ENCODE assay signal across 29 cellular contexts in the genomic region with DNA sequence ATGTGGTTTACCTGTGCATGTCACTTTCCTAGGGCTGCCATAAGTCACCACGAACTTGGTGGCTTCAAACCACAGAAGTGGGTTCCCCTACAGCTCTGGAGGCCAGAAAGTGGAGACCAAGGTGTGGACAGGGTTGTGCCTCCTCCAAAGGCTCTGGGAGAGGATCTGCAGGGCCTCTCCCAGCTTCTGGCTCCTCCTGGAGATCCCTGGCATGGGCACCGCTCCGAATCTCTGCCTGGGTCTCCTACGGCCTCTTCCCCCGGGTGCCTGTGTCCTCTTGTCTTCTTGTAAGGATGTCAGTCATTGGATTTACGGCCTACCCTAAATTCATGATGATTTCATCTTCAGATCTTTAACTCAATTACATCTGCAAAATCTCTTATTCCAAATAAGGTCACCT. TPM values are rescaled to one million over a fixed set of nuclear protein-coding genes. Genes with fewer than 3 reads are reported as not detected.
A peak's percentile ranks its signal among the peaks of the same experiment; 100 is the strongest.
DNase-seq lines count a peak whose midpoint lies in the region; ATAC-seq and TF ChIP-seq lines count a peak whose summit lies in the region.
"Had no signal": no experiment of that assay in that cellular context is flagged by ENCODE, and none has a peak within 500 bp of the region (broad histone marks: within the 10 kb centered on the region; RNA-seq: fewer than 3 reads in every experiment).

No MANE protein-coding gene starts in this region.

- intact Hi-C loops in A673 (cut with micrococcal nuclease; ENCODE audit: unreplicated experiment): no loop called here

- H3K27me3 Mint-ChIP-seq in T-helper 1 cell treated with Interleukin-12 subunit alpha and Interleukin-12 subunit beta and Interleukin-4 antibody, amounts not matched to agents 30 μg/mL and 1 μg/mL, for 36 hours (ENCODE audit: low read depth): no peaks in the 10 kb centered on the region
- H3K27me3 Mint-ChIP-seq in activated naive CD8-positive, alpha-beta T cell treated with anti-CD3 and anti-CD28 coated beads, Interleukin-2, amount 10 ng/mL, durations not matched to agents 7 days and 5 days: no peaks in the 10 kb centered on the region
- peaks cover 3% of the 10 kb centered on the region for H3K27me3 Mint-ChIP-seq in nephron progenitor cell (ENCODE audit: low read depth, poor library complexity)
- H3K27me3 Mint-ChIP-seq: naive thymus-derived CD8-positive, alpha-beta T cell had no signal

- no peaks in the 10 kb centered on the region for H3K9me3 ChIP-seq in A673 (ENCODE audit: low read depth, low read length, poor library complexity, severe bottlenecking)
- H3K9me3 ChIP-seq: HAP-1, heart left ventricle, Peyer's patch, thyroid gland had no signal

- CTCF ChIA-PET in A673 (lab: Charles Lee): no interaction called here

- peak overlapping the region; percentile 33 for H3K27ac ChIP-seq in A673 (ENCODE audit: low read depth, low read length, poor library complexity, severe bottlenecking)
- H3K27ac ChIP-seq: 22Rv1, cardiac muscle cell, heart left ventricle, Peyer's patch, thyroid gland had no signal

- peaks cover 22% of the 10 kb centered on the region for H3K4me1 ChIP-seq in A673 (ENCODE audit: insufficient read depth, low read length, poor library complexity, severe bottlenecking)

- peaks cover 12% of the 10 kb centered on the region for H3K36me3 Mint-ChIP-seq in T-helper 1 cell treated with Interleukin-12 subunit alpha and Interleukin-12 subunit beta and Interleukin-4 antibody, amounts not matched to agents 30 μg/mL and 1 μg/mL, for 36 hours (ENCODE audit: low read depth)
- peaks cover 14% of the 10 kb centered on the region for H3K36me3 Mint-ChIP-seq in activated naive CD8-positive, alpha-beta T cell treated with anti-CD3 and anti-CD28 coated beads, Interleukin-2, amount 10 ng/mL, durations not matched to agents 7 days and 5 days
- H3K36me3 Mint-ChIP-seq in nephron progenitor cell (ENCODE audit: low read depth): peaks cover 21% of the 10 kb centered on the region

- H3K4me1 Mint-ChIP-seq in T-helper 1 cell treated with Interleukin-12 subunit alpha and Interleukin-12 subunit beta and Interleukin-4 antibody, amounts not matched to agents 30 μg/mL and 1 μg/mL, for 36 hours (ENCODE audit: low read depth): peaks cover 31% of the 10 kb centered on the region
- H3K4me1 Mint-ChIP-seq in activated naive CD8-positive, alpha-beta T cell treated with anti-CD3 and anti-CD28 coated beads, Interleukin-2, amount 10 ng/mL, durations not matched to agents 7 days and 5 days: peaks cover 37% of the 10 kb centered on the region
- peaks cover 51% of the 10 kb centered on the region for H3K4me1 Mint-ChIP-seq in nephron progenitor cell

- H3K27me3 ChIP-seq in A673 (replicated peaks; ENCODE audit: insufficient read depth, low read depth, low read length, poor library complexity): no peaks in the 10 kb centered on the region
- H3K27me3 ChIP-seq in H7 (ENCODE audit: control insufficient read depth, insufficient read depth, low read length): no peaks in the 10 kb centered on the region
- H3K27me3 ChIP-seq: cardiac muscle cell, heart left ventricle, Peyer's patch, thyroid gland had no signal

- H3K4me3 ChIP-seq in A673 (ENCODE audit: low read depth, low read length, poor library complexity, severe bottlenecking) (no peak overlapping the region), H7 (ENCODE audit: insufficient read depth, low read depth, low read length) (no peak overlapping the region)
- H3K4me3 ChIP-seq: cardiac muscle cell, HAP-1, heart left ventricle, Peyer's patch, thyroid gland had no signal

- BruUV-seq in A673 (replicated peaks; lab: Mats Ljungman, UMichigan): no TSS peak

- no peak for ATAC-seq in activated naive CD8-positive, alpha-beta T cell treated with anti-CD3 and anti-CD28 coated beads, Interleukin-2, amount 10 ng/mL, durations not matched to agents 7 days and 5 days (ENCODE audit: low read depth)
- no peak for ATAC-seq in esophagus mucosa
- ATAC-seq: heart left ventricle; left cardiac atrium; naive thymus-derived CD8-positive, alpha-beta T cell had no signal

- no peak for DNase-seq in T-helper 1 cell
- no peak for DNase-seq in A673 (ENCODE audit: low spot score)
- peak; percentile 41 for DNase-seq in activated naive CD8-positive, alpha-beta T cell treated with anti-CD3 and anti-CD28 coated beads, Interleukin-2, amount 10 ng/mL, durations not matched to agents 7 days and 5 days
- no peak for DNase-seq in nephron progenitor cell
- no peak for DNase-seq in H7
- DNase-seq in NCI-H2227 treated with DMSO at 0.1 percent for 48 hours (lab: John Stamatoyannopoulos, UW): no peak
- DNase-seq: activated effector memory CD4-positive, alpha-beta T cell treated with anti-CD3 and anti-CD28 coated beads, Interleukin-2, amount 50 U/mL, for 16 hours; amniotic stem cell; CD8-positive, alpha-beta memory T cell; DMS53; GDM1; heart left ventricle; left cardiac atrium; NCI-H1436; NCI-H524 treated with DMSO at 0.1 percent for 48 hours; stimulated activated CD4-positive, alpha-beta T cell treated with anti-CD3 and anti-CD28 coated beads, Interleukin-1b, Interleukin-23, amount 100 ng/mL, for 48 hours; thyroid gland had no signal

- POLR2A ChIA-PET in A673 (lab: Charles Lee; ENCODE audit: low non-redundant PET): no interaction called here
- POLR2A ChIA-PET in activated naive CD8-positive, alpha-beta T cell treated with anti-CD3 and anti-CD28 coated beads, Interleukin-2, amount 10 ng/mL, durations not matched to agents 7 days and 5 days (lab: Charles Lee): no interaction called here

- no peak for TF ChIP-seq CTCF in A673 (conservative IDR thresholded peaks at IDR 0.05; ENCODE audit: low read depth, low read length)
- no peak for TF ChIP-seq CTCF in nephron progenitor cell (IDR thresholded peaks at IDR 0.05)

- H3K27ac Mint-ChIP-seq in T-helper 1 cell treated with Interleukin-12 subunit alpha and Interleukin-12 subunit beta and Interleukin-4 antibody, amounts not matched to agents 30 μg/mL and 1 μg/mL, for 36 hours: no peak overlapping the region
- peak overlapping the region; percentile 97 for H3K27ac Mint-ChIP-seq in activated naive CD8-positive, alpha-beta T cell treated with anti-CD3 and anti-CD28 coated beads, Interleukin-2, amount 10 ng/mL, durations not matched to agents 7 days and 5 days
- peak overlapping the region; percentile 93 for H3K27ac Mint-ChIP-seq in nephron progenitor cell

- no peaks in the 10 kb centered on the region for H3K9me3 Mint-ChIP-seq in T-helper 1 cell treated with Interleukin-12 subunit alpha and Interleukin-12 subunit beta and Interleukin-4 antibody, amounts not matched to agents 30 μg/mL and 1 μg/mL, for 36 hours
- H3K9me3 Mint-ChIP-seq in activated naive CD8-positive, alpha-beta T cell treated with anti-CD3 and anti-CD28 coated beads, Interleukin-2, amount 10 ng/mL, durations not matched to agents 7 days and 5 days: no peaks in the 10 kb centered on the region
- no peaks in the 10 kb centered on the region for H3K9me3 Mint-ChIP-seq in nephron progenitor cell
- H3K9me3 Mint-ChIP-seq: IgD-negative memory B cell had no signal

- H3K36me3 ChIP-seq in A673 (ENCODE audit: insufficient read depth, low read length, poor library complexity, severe bottlenecking): peaks cover 8% of the 10 kb centered on the region
- H3K36me3 ChIP-seq in H7 (replicated peaks; ENCODE audit: control insufficient read depth, insufficient read depth, low read length): no peaks in the 10 kb centered on the region; the same call in none of the 2 replicates
- H3K36me3 ChIP-seq: cardiac muscle cell, Peyer's patch, thyroid gland had no signal

- H3K4me3 Mint-ChIP-seq in T-helper 1 cell treated with Interleukin-12 subunit alpha and Interleukin-12 subunit beta and Interleukin-4 antibody, amounts not matched to agents 30 μg/mL and 1 μg/mL, for 36 hours: peak overlapping the region; percentile 52
- peak overlapping the region; percentile 91 for H3K4me3 Mint-ChIP-seq in activated naive CD8-positive, alpha-beta T cell treated with anti-CD3 and anti-CD28 coated beads, Interleukin-2, amount 10 ng/mL, durations not matched to agents 7 days and 5 days
- peak overlapping the region; percentile 93 for H3K4me3 Mint-ChIP-seq in nephron progenitor cell

RNA-seq across cellular contexts. Expression of a gene that starts 2.5 kb away (rescaled TPM):
- total RNA-seq in A673 (2021) (642 and 651 TPM in 2 replicates), esophagus mucosa (280 TPM)
- 100 to 1,000 TPM; 740 to 773 TPM for total RNA-seq in activated naive CD8-positive, alpha-beta T cell treated with anti-CD3 and anti-CD28 coated beads, Interleukin-2, amount 10 ng/mL, durations not matched to agents 7 days and 5 days
- 69.0 and 96.1 TPM in 2 replicates for total RNA-seq in H7 (2014; rRNA removed; shearing (Covaris generic))

RNA-seq across cellular contexts. Expression of a gene that starts 27.1 kb away (rescaled TPM):
- 188 and 206 TPM in 2 replicates for total RNA-seq in A673 (2021)
- total RNA-seq in activated naive CD8-positive, alpha-beta T cell treated with anti-CD3 and anti-CD28 coated beads, Interleukin-2, amount 10 ng/mL, durations not matched to agents 7 days and 5 days: 100 to 1,000 TPM; 205 to 210 TPM
- 236 and 269 TPM in 2 replicates for total RNA-seq in H7 (2014; rRNA removed; shearing (Covaris generic))
- total RNA-seq in esophagus mucosa: 310 TPM

RNA-seq across cellular contexts. Expression of a gene that starts 29.9 kb away (rescaled TPM):
- total RNA-seq in A673 (2021): 1.3 and 3.0 TPM in 2 replicates
- total RNA-seq in activated naive CD8-positive, alpha-beta T cell treated with anti-CD3 and anti-CD28 coated beads, Interleukin-2, amount 10 ng/mL, durations not matched to agents 7 days and 5 days: 1 to 10 TPM; 1.9 to 2.2 TPM
- 2.0 and 3.1 TPM in 2 replicates for total RNA-seq in H7 (2014; rRNA removed; shearing (Covaris generic))
- 191 TPM for total RNA-seq in esophagus mucosa
- total RNA-seq: skeletal muscle tissue had no signal

RNA-seq across cellular contexts. Expression of a gene that starts 37.4 kb away (rescaled TPM):
- total RNA-seq in A673 (2021) (not detected in 2 replicates), esophagus mucosa (not detected)
- total RNA-seq in activated naive CD8-positive, alpha-beta T cell treated with anti-CD3 and anti-CD28 coated beads, Interleukin-2, amount 10 ng/mL, durations not matched to agents 7 days and 5 days: under 1 TPM; 0.17 to 0.36 TPM
- not detected in 2 replicates for total RNA-seq in H7 (2014; rRNA removed; shearing (Covaris generic))
- total RNA-seq: cardiac muscle cell; dermis microvascular lymphatic vessel endothelial cell; heart left ventricle; left cardiac atrium; M059J; naive thymus-derived CD8-positive, alpha-beta T cell; Peyer's patch; pulmonary artery endothelial cell; skeletal muscle tissue; thyroid gland had no signal

RNA-seq across cellular contexts. Expression of a gene that starts 48.3 kb away (rescaled TPM):
- total RNA-seq in A673 (2021): not detected in 2 replicates
- not detected for total RNA-seq in activated naive CD8-positive, alpha-beta T cell treated with anti-CD3 and anti-CD28 coated beads, Interleukin-2, amount 10 ng/mL, durations not matched to agents 7 days and 5 days
- total RNA-seq in H7 (2014; rRNA removed; shearing (Covaris generic)): not detected in 2 replicates
- not detected for total RNA-seq in esophagus mucosa
- total RNA-seq: cardiac muscle cell; CD8-positive, alpha-beta memory T cell; dermis microvascular lymphatic vessel endothelial cell; heart left ventricle; left cardiac atrium; M059J; naive thymus-derived CD8-positive, alpha-beta T cell; Peyer's patch; pulmonary artery endothelial cell; skeletal muscle tissue; thyroid gland had no signal

Comparison
In these comparisons a context has a peak if more than half of its experiments do, and no peak if none do; other contexts are left out.
1. RNA of a gene that starts 29.9 kb away (total RNA-seq): 191 TPM in esophagus mucosa (single experiment); 1.9 to 2.2 TPM in activated naive CD8-positive, alpha-beta T cell treated with anti-CD3 and anti-CD28 coated beads, Interleukin-2, amount 10 ng/mL, durations not matched to agents 7 days and 5 days, 2.0 to 3.1 TPM in H7 and 1.3 to 3.0 TPM in A673; every median in the first group is over 10 times any median in the second.
2. Peak in every context shown above with its lines, with median percentiles within 50 percentile points of each other: H3K4me3 Mint-ChIP-seq.